In genomic region chr6:103826209-103826608, GRCh38 we compare ENCODE assay signal across 36 cellular contexts.
"Had no signal": no experiment of that assay in that cellular context is flagged by ENCODE, and none has a peak within 500 bp of the region (broad histone marks: within the 10 kb centered on the region; RNA-seq: fewer than 3 reads in every experiment).

No MANE protein-coding gene starts in this region.

- H3K9me3 ChIP-seq: adrenal gland, ascending aorta, body of pancreas, breast epithelium had no signal

- ATAC-seq: activated naive CD4-positive, alpha-beta T cell treated with anti-CD3 and anti-CD28 coated beads, Interleukin-2, amount 50 U/mL, for 72 hours; activated naive CD8-positive, alpha-beta T cell treated with anti-CD3 and anti-CD28 coated beads, Interleukin-2, amount 50 U/mL, for 24 hours; activated T-cell treated with anti-CD3 and anti-CD28 coated beads, Interleukin-2, amount 50 U/mL, for 4 hours; activated T-cell treated with anti-CD3 and anti-CD28 coated beads, Interleukin-2, amount 50 U/mL, for 72 hours; activated T-helper 17 cell treated with anti-CD3 and anti-CD28 coated beads, Interleukin-2, amount 50 U/mL, for 72 hours; body of pancreas had no signal

- H3K36me3 ChIP-seq: adrenal gland, ascending aorta, brain microvascular endothelial cell, breast epithelium, cardiac muscle cell had no signal

- H3K4me3 Mint-ChIP-seq: activated naive CD4-positive, alpha-beta T cell treated with anti-CD3 and anti-CD28 coated beads for 36 hours; activated naive CD4-positive, alpha-beta T cell treated with anti-CD3 and anti-CD28 coated beads, Interleukin-2, amount 10 ng/mL, durations not matched to agents 7 days and 5 days; activated naive CD4-positive, alpha-beta T cell treated with anti-CD3 and anti-CD28 coated beads, Interleukin-2, amount 50 U/mL, for 24 hours; activated naive CD8-positive, alpha-beta T cell; activated naive CD8-positive, alpha-beta T cell treated with anti-CD3 and anti-CD28 coated beads for 36 hours; activated naive CD8-positive, alpha-beta T cell treated with anti-CD3 and anti-CD28 coated beads, Interleukin-2, amount 10 ng/mL, durations not matched to agents 7 days and 5 days; activated naive CD8-positive, alpha-beta T cell treated with anti-CD3 and anti-CD28 coated beads, Interleukin-2, amount 50 U/mL, for 24 hours; activated T-cell treated with anti-CD3 and anti-CD28 coated beads, Interleukin-2, amount 50 U/mL, for 24 hours; activated T-cell treated with anti-CD3 and anti-CD28 coated beads, Interleukin-2, amount 50 U/mL, for 4 hours; activated T-cell treated with anti-CD3 and anti-CD28 coated beads, Interleukin-2, amount 50 U/mL, for 72 hours; activated T-helper 1 cell treated with anti-CD3 and anti-CD28 coated beads, Interleukin-12 subunit alpha, Interleukin-12 subunit beta, Interleukin-2, Interleukin-4 antibody, amounts not matched to agents 30 ng/mL and 10 ng/mL and 1 ng/mL, durations not matched to agents 14 hours and 24 hours and 36 hours; activated T-helper 17 cell treated with anti-CD3 and anti-CD28 coated beads, Interleukin-2, amount 50 U/mL, for 72 hours; brain; central memory CD8-positive, alpha-beta T cell had no signal

- DNase-seq: activated effector memory CD4-positive, alpha-beta T cell treated with anti-CD3 and anti-CD28 coated beads, Interleukin-2, amount 50 U/mL, for 16 hours; activated effector memory CD4-positive, alpha-beta T cell treated with Interleukin-2 at 50 U/mL for 16 hours; activated gamma-delta T cell; activated gamma-delta T cell treated with Interleukin-2 at 50 U/mL for 16 hours; activated naive CD4-positive, alpha-beta T cell; activated naive CD4-positive, alpha-beta T cell treated with anti-CD3 and anti-CD28 coated beads for 36 hours; activated naive CD4-positive, alpha-beta T cell treated with anti-CD3 and anti-CD28 coated beads, Interleukin-2, amount 10 ng/mL, durations not matched to agents 7 days and 5 days; activated naive CD4-positive, alpha-beta T cell treated with anti-CD3 and anti-CD28 coated beads, Interleukin-2, amount 50 U/mL, for 16 hours; activated naive CD4-positive, alpha-beta T cell treated with Interleukin-2 at 50 U/mL for 16 hours; activated naive CD8-positive, alpha-beta T cell treated with anti-CD3 and anti-CD28 coated beads for 36 hours; activated naive CD8-positive, alpha-beta T cell treated with anti-CD3 and anti-CD28 coated beads, Interleukin-2, amount 10 ng/mL, durations not matched to agents 7 days and 5 days; activated naive CD8-positive, alpha-beta T cell treated with anti-CD3 and anti-CD28 coated beads, Interleukin-2, amount 50 U/mL, for 24 hours; activated T-cell treated with anti-CD3 and anti-CD28 coated beads, Interleukin-2, amount 50 U/mL, for 24 hours; activated T-cell treated with anti-CD3 and anti-CD28 coated beads, Interleukin-2, amount 50 U/mL, for 4 hours; activated T-cell treated with anti-CD3 and anti-CD28 coated beads, Interleukin-2, amount 50 U/mL, for 48 hours; activated T-cell treated with anti-CD3 and anti-CD28 coated beads, Interleukin-2, amount 50 U/mL, for 72 hours; adrenal gland; amniotic stem cell; amygdala; anterior cingulate cortex; aorta; body of pancreas; brain microvascular endothelial cell; caudate nucleus; cerebellar nuclear complex had no signal

- H3K27me3 ChIP-seq: adrenal gland, ascending aorta, body of pancreas, brain microvascular endothelial cell, breast epithelium, cardiac muscle cell had no signal

- H3K27ac Mint-ChIP-seq: activated naive CD4-positive, alpha-beta T cell treated with anti-CD3 and anti-CD28 coated beads for 36 hours; activated naive CD4-positive, alpha-beta T cell treated with anti-CD3 and anti-CD28 coated beads, Interleukin-2, amount 10 ng/mL, durations not matched to agents 7 days and 5 days; activated naive CD4-positive, alpha-beta T cell treated with anti-CD3 and anti-CD28 coated beads, Interleukin-2, amount 50 U/mL, for 24 hours; activated naive CD4-positive, alpha-beta T cell treated with anti-CD3 and anti-CD28 coated beads, Interleukin-2, amount 50 U/mL, for 72 hours; activated naive CD8-positive, alpha-beta T cell; activated naive CD8-positive, alpha-beta T cell treated with anti-CD3 and anti-CD28 coated beads for 36 hours; activated naive CD8-positive, alpha-beta T cell treated with anti-CD3 and anti-CD28 coated beads, Interleukin-2, amount 10 ng/mL, durations not matched to agents 7 days and 5 days; activated naive CD8-positive, alpha-beta T cell treated with anti-CD3 and anti-CD28 coated beads, Interleukin-2, amount 50 U/mL, for 24 hours; activated T-cell treated with anti-CD3 and anti-CD28 coated beads, Interleukin-2, amount 50 U/mL, for 24 hours; activated T-cell treated with anti-CD3 and anti-CD28 coated beads, Interleukin-2, amount 50 U/mL, for 72 hours; activated T-helper 1 cell treated with anti-CD3 and anti-CD28 coated beads, Interleukin-12 subunit alpha, Interleukin-12 subunit beta, Interleukin-2, Interleukin-4 antibody, amounts not matched to agents 30 ng/mL and 10 ng/mL and 1 ng/mL, durations not matched to agents 14 hours and 24 hours and 36 hours; activated T-helper 17 cell treated with anti-CD3 and anti-CD28 coated beads, Interleukin-2, amount 50 U/mL, for 72 hours; activated T-helper 2 cell treated with anti-CD3 and anti-CD28 coated beads, Interferon-gamma antibody, Interleukin-2, Interleukin-4, amounts not matched to agents 10 μg/mL and 5 μg/mL and 100 μg/mL, durations not matched to agents 14 hours and 24 hours and 36 hours; brain had no signal

- H3K4me3 ChIP-seq: adrenal gland, ascending aorta, body of pancreas, breast epithelium, cardiac muscle cell had no signal

- H3K27me3 Mint-ChIP-seq: activated naive CD4-positive, alpha-beta T cell treated with anti-CD3 and anti-CD28 coated beads, Interleukin-2, amount 10 ng/mL, durations not matched to agents 7 days and 5 days; activated naive CD4-positive, alpha-beta T cell treated with anti-CD3 and anti-CD28 coated beads, Interleukin-2, amount 50 U/mL, for 24 hours; activated naive CD8-positive, alpha-beta T cell; activated naive CD8-positive, alpha-beta T cell treated with anti-CD3 and anti-CD28 coated beads for 36 hours; activated naive CD8-positive, alpha-beta T cell treated with anti-CD3 and anti-CD28 coated beads, Interleukin-2, amount 10 ng/mL, durations not matched to agents 7 days and 5 days; activated naive CD8-positive, alpha-beta T cell treated with anti-CD3 and anti-CD28 coated beads, Interleukin-2, amount 50 U/mL, for 24 hours; activated T-cell treated with anti-CD3 and anti-CD28 coated beads, Interleukin-2, amount 50 U/mL, for 24 hours; activated T-helper 17 cell treated with anti-CD3 and anti-CD28 coated beads, Interleukin-2, amount 50 U/mL, for 72 hours; central memory CD8-positive, alpha-beta T cell had no signal

- H3K4me1 Mint-ChIP-seq: activated naive CD4-positive, alpha-beta T cell treated with anti-CD3 and anti-CD28 coated beads, Interleukin-2, amount 10 ng/mL, durations not matched to agents 7 days and 5 days; activated naive CD4-positive, alpha-beta T cell treated with anti-CD3 and anti-CD28 coated beads, Interleukin-2, amount 50 U/mL, for 24 hours; activated naive CD8-positive, alpha-beta T cell treated with anti-CD3 and anti-CD28 coated beads for 36 hours; activated naive CD8-positive, alpha-beta T cell treated with anti-CD3 and anti-CD28 coated beads, Interleukin-2, amount 10 ng/mL, durations not matched to agents 7 days and 5 days; activated naive CD8-positive, alpha-beta T cell treated with anti-CD3 and anti-CD28 coated beads, Interleukin-2, amount 50 U/mL, for 24 hours; activated T-helper 17 cell treated with anti-CD3 and anti-CD28 coated beads, Interleukin-2, amount 50 U/mL, for 72 hours; brain; central memory CD8-positive, alpha-beta T cell had no signal

- H3K4me1 ChIP-seq: adrenal gland, ascending aorta, body of pancreas, breast epithelium had no signal

- H3K36me3 Mint-ChIP-seq: activated naive CD4-positive, alpha-beta T cell treated with anti-CD3 and anti-CD28 coated beads, Interleukin-2, amount 10 ng/mL, durations not matched to agents 7 days and 5 days; activated naive CD4-positive, alpha-beta T cell treated with anti-CD3 and anti-CD28 coated beads, Interleukin-2, amount 50 U/mL, for 24 hours; activated naive CD4-positive, alpha-beta T cell treated with anti-CD3 and anti-CD28 coated beads, Interleukin-2, amount 50 U/mL, for 72 hours; activated naive CD8-positive, alpha-beta T cell; activated naive CD8-positive, alpha-beta T cell treated with anti-CD3 and anti-CD28 coated beads for 36 hours; activated naive CD8-positive, alpha-beta T cell treated with anti-CD3 and anti-CD28 coated beads, Interleukin-2, amount 10 ng/mL, durations not matched to agents 7 days and 5 days; brain had no signal

- H3K9me3 Mint-ChIP-seq: activated naive CD4-positive, alpha-beta T cell treated with anti-CD3 and anti-CD28 coated beads, Interleukin-2, amount 50 U/mL, for 24 hours; activated naive CD8-positive, alpha-beta T cell treated with anti-CD3 and anti-CD28 coated beads, Interleukin-2, amount 50 U/mL, for 24 hours; activated T-helper 1 cell treated with anti-CD3 and anti-CD28 coated beads, Interleukin-12 subunit alpha, Interleukin-12 subunit beta, Interleukin-2, Interleukin-4 antibody, amounts not matched to agents 30 ng/mL and 10 ng/mL and 1 ng/mL, durations not matched to agents 14 hours and 24 hours and 36 hours; activated T-helper 2 cell treated with anti-CD3 and anti-CD28 coated beads, Interferon-gamma antibody, Interleukin-2, Interleukin-4, amounts not matched to agents 10 μg/mL and 5 μg/mL and 100 μg/mL, durations not matched to agents 14 hours and 24 hours and 36 hours had no signal

- H3K27ac ChIP-seq: adrenal gland, ascending aorta, body of pancreas, brain microvascular endothelial cell, breast epithelium, cardiac muscle cell had no signal
